14 cellular contexts compared by ENCODE assay signal in the genomic region with DNA sequence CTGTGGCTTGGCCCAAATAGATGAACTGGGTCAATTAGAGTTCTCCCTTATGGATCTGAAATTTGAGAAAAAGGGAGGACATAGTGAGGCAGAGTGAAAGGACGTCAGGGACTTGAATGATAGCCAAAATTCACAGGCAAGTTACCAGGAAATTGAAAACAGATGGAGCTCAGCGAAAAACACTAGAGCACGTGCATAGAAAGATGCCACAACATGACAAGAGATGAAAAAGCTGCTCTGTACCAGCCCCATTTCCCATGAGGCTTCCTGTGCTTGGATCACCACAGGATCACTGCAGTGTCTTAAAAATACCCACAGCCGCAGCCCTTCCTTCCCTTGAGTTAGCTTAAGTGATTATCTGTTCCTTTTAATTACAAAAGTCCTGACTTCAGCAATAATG. TPM values are rescaled to one million over a fixed set of nuclear protein-coding genes. Genes with fewer than 3 reads are reported as not detected.
A peak's percentile ranks its signal among the peaks of the same experiment; 100 is the strongest.
DNase-seq lines count a peak whose midpoint lies in the region; ATAC-seq, FAIRE-seq and TF ChIP-seq lines count a peak whose summit lies in the region.
"Had no signal": no experiment of that assay in that cellular context is flagged by ENCODE, and none has a peak within 500 bp of the region (broad histone marks: within the 10 kb centered on the region; RNA-seq: fewer than 3 reads in every experiment).

No MANE protein-coding gene starts in this region.

- BruUV-seq in A673 (replicated peaks; lab: Mats Ljungman, UMichigan) (no TSS peak), OCI-LY7 (replicated peaks; lab: Mats Ljungman, UMichigan) (no TSS peak)

- H3K36me3 ChIP-seq in A673 (ENCODE audit: insufficient read depth, low read length, poor library complexity, severe bottlenecking) (no peaks in the 10 kb centered on the region), OCI-LY7 (ENCODE audit: insufficient read depth, low read length) (no peaks in the 10 kb centered on the region), pancreas (no peaks in the 10 kb centered on the region)
- H3K36me3 ChIP-seq: left lung had no signal

- H2AFZ ChIP-seq in OCI-LY7 (ENCODE audit: low read length) = no peak overlapping the region

- H3K9me3 ChIP-seq in A673 (ENCODE audit: low read depth, low read length, poor library complexity, severe bottlenecking) = no peaks in the 10 kb centered on the region
- no peaks in the 10 kb centered on the region for H3K9me3 ChIP-seq in OCI-LY7 (ENCODE audit: low read length)
- no peaks in the 10 kb centered on the region for H3K9me3 ChIP-seq in pancreas
- H3K9me3 ChIP-seq: left lung had no signal

- no peak for TF ChIP-seq CTCF in A673 (conservative IDR thresholded peaks at IDR 0.05; ENCODE audit: low read depth, low read length)
- TF ChIP-seq CTCF in choroid plexus epithelial cell (conservative IDR thresholded peaks at IDR 0.05; ENCODE audit: low read depth, low read length) = no peak
- no peak for TF ChIP-seq CTCF in OCI-LY7 (conservative IDR thresholded peaks at IDR 0.05; ENCODE audit: low read length)
- no peak for TF ChIP-seq CTCF in pancreas (IDR thresholded peaks at IDR 0.05)

- DNase-seq in A673 (ENCODE audit: low spot score) (peak; percentile 88), DMS 273 (lab: John Stamatoyannopoulos, UW; ENCODE audit: unreplicated experiment) (peak; percentile 70), NCI-H1694 treated with DMSO at 0.1 percent for 48 hours (lab: John Stamatoyannopoulos, UW) (peak; percentile 69), choroid plexus epithelial cell (ENCODE audit: low read depth) (peak; percentile 56), OCI-LY7 (ENCODE audit: low spot score) (no peak), pancreas (no peak), DMS153 treated with DMSO at 0.1 percent for 48 hours (lab: John Stamatoyannopoulos, UW; ENCODE audit: unreplicated experiment) (no peak), SIG-M5 treated with dmso at 0.1 percent for 504 hours (lab: John Stamatoyannopoulos, UW; ENCODE audit: unreplicated experiment) (no peak)
- DNase-seq: amygdala, endodermal cell, left lung, NCI-H1092 had no signal

- H3K27ac ChIP-seq in A673 (ENCODE audit: low read depth, low read length, poor library complexity, severe bottlenecking) = no peak overlapping the region
- no peak overlapping the region for H3K27ac ChIP-seq in OCI-LY7 (ENCODE audit: low read depth, low read length, poor library complexity, severe bottlenecking)
- H3K27ac ChIP-seq in pancreas = no peak overlapping the region
- H3K27ac ChIP-seq: HL-60, left lung had no signal

- ATAC-seq in pancreas = no peak
- ATAC-seq: left lung had no signal

- FAIRE-seq in pancreas (lab: Jason Lieb, UNC) = no peak
- FAIRE-seq: H1 had no signal

- CTCF ChIA-PET in A673 (lab: Charles Lee) = no interaction called here
- CTCF ChIA-PET in OCI-LY7 (lab: Charles Lee; ENCODE audit: unreplicated experiment) = no interaction called here

- H3K27me3 ChIP-seq in A673 (replicated peaks; ENCODE audit: insufficient read depth, low read depth, low read length, poor library complexity) = peaks cover 12% of the 10 kb centered on the region
- no peaks in the 10 kb centered on the region for H3K27me3 ChIP-seq in pancreas
- H3K27me3 ChIP-seq: left lung had no signal

- POLR2A ChIA-PET in A673 (lab: Charles Lee; ENCODE audit: low non-redundant PET) (no interaction called here), OCI-LY7 (lab: Charles Lee) (interaction anchor here (0.5 to 1.6 kb wide), 3 partner anchors 10 to 291 kb away, joined by 3 to 4 read pairs (median 4); no protein-coding TSS in a partner anchor)

- H3K4me3 ChIP-seq in A673 (ENCODE audit: low read depth, low read length, poor library complexity, severe bottlenecking) = no peak overlapping the region
- H3K4me3 ChIP-seq in choroid plexus epithelial cell (ENCODE audit: low read depth, low read length) = no peak overlapping the region
- no peak overlapping the region for H3K4me3 ChIP-seq in OCI-LY7 (ENCODE audit: low read depth, low read length, poor library complexity, severe bottlenecking)
- no peak overlapping the region for H3K4me3 ChIP-seq in pancreas
- H3K4me3 ChIP-seq: left lung had no signal

- H3K4me1 ChIP-seq in A673 (ENCODE audit: insufficient read depth, low read length, poor library complexity, severe bottlenecking) (peaks cover 19% of the 10 kb centered on the region), OCI-LY7 (ENCODE audit: insufficient read depth, low read length, poor library complexity, severe bottlenecking) (no peaks in the 10 kb centered on the region), pancreas (peaks cover 0 to 7% (median 0%) of the 10 kb centered on the region in 3 donors)
- H3K4me1 ChIP-seq: left lung had no signal

- intact Hi-C loops in A673 (cut with micrococcal nuclease; ENCODE audit: unreplicated experiment) (loop anchor here (1.0 to 5.0 kb wide), 3 partner anchors 78 to 532 kb away; no protein-coding TSS in a partner anchor), OCI-LY7 (cut with micrococcal nuclease; ENCODE audit: unreplicated experiment) (no loop called here), pancreas (cut with DNase I) (no loop called here)

- WGBS in pancreas, 2 donors = 62 to 63% methylated on average over 4 of the region's 4 CpGs

- H3K9me2 ChIP-seq in OCI-LY7 (ENCODE audit: insufficient read depth, low read length) = no peaks in the 10 kb centered on the region

- no peaks in the 10 kb centered on the region for H3K79me2 ChIP-seq in OCI-LY7 (ENCODE audit: insufficient read depth, low read depth, low read length)

- H3K4me2 ChIP-seq in OCI-LY7 (ENCODE audit: low read length) = no peak overlapping the region

- no peaks in the 10 kb centered on the region for H4K20me1 ChIP-seq in OCI-LY7 (ENCODE audit: insufficient read depth, low read length)

RNA-seq across cellular contexts. Expression of a gene that starts 39.0 kb away (rescaled TPM):
- 34.0 and 37.0 TPM in 2 replicates for total RNA-seq in A673 (2021)
- 6.3 and 11.2 TPM in 2 replicates for total RNA-seq in OCI-LY7 (2014; rRNA removed; shearing (Covaris generic))
- 13.9 and 15.4 TPM in 2 replicates for total RNA-seq in OCI-LY7 (2022)
- 1 to 10 TPM in 4 of 6 donors, under 1 TPM in 2; 0.56 to 3.6 (median 1.5) TPM for total RNA-seq in pancreas
- 1 to 10 TPM in 1 of 2 donors, under 1 TPM in 1; 0.61 to 1.5 TPM for polyA plus RNA-seq in pancreas

RNA-seq across cellular contexts. Expression of a gene that starts 59.3 kb away (rescaled TPM):
- 56.3 and 59.6 TPM in 2 replicates for total RNA-seq in A673 (2021)
- total RNA-seq in OCI-LY7 (2014; rRNA removed; shearing (Covaris generic)) = 50.4 and 63.6 TPM in 2 replicates
- 77.9 and 92.8 TPM in 2 replicates for total RNA-seq in OCI-LY7 (2022)
- 10 to 100 TPM; 21.5 to 40.7 (median 24.7) TPM for total RNA-seq in pancreas
- polyA plus RNA-seq in pancreas = 10 to 100 TPM; 14.9 to 23.8 TPM

Comparison
In these comparisons a context has a peak if more than half of its experiments do, and no peak if none do; other contexts are left out.
1. DNase-seq: peak in A673 (single experiment), DMS 273 (single experiment), NCI-H1694 treated with DMSO at 0.1 percent for 48 hours (single experiment) and choroid plexus epithelial cell (single experiment); none in OCI-LY7 (single experiment), pancreas (0 of 6), DMS153 treated with DMSO at 0.1 percent for 48 hours (single experiment) and SIG-M5 treated with dmso at 0.1 percent for 504 hours (single experiment).